ENCODE assay signal across 8 cellular contexts in genomic region chr1:71080782-71081696, GRCh38. TPM values are rescaled to one million over a fixed set of nuclear protein-coding genes. Genes with fewer than 3 reads are reported as not detected.
DNase-seq lines count a peak whose midpoint lies in the region; ATAC-seq and TF ChIP-seq lines count a peak whose summit lies in the region.

Gene ZRANB2, minus strand, starts transcription at chr1:71081035. Its CDS starts 40 bp downstream, at chr1:71080995.

- H3K4me1 ChIP-seq in BE2C = no peaks in the 10 kb centered on the region
- H3K4me1 ChIP-seq in colonic mucosa = peaks cover 7% of the 10 kb centered on the region

- intact Hi-C loops in colonic mucosa (cut with DNase I) (no loop called here), left colon (cut with DNase I, micrococcal nuclease) (no loop called here)

- H3K27me3 ChIP-seq in BE2C (no peaks in the 10 kb centered on the region), colonic mucosa (no peaks in the 10 kb centered on the region)

- DNase-seq in BE2C = peak; percentile 84
- peak; percentile 76 for DNase-seq in GM19238 (ENCODE audit: insufficient read length, low spot score)
- peak; percentile 71 for DNase-seq in NCI-H524 treated with DMSO at 0.1 percent for 48 hours (lab: John Stamatoyannopoulos, UW)
- DNase-seq in activated CD4-positive, alpha-beta T cell treated with anti-CD3 and anti-CD28 coated beads for 48 hours = peak; percentile 92
- peak; percentile 95 for DNase-seq in colonic mucosa
- peak; percentile 94 to 95 for DNase-seq in left colon
- peak; percentile 88 to 91 for DNase-seq in stimulated activated CD4-positive, alpha-beta T cell treated with anti-CD3 and anti-CD28 coated beads, Interleukin-2, amount 100 ng/mL, for 24 hours

- peak within 1 kb of the TSS; percentile 89 for H3K27ac ChIP-seq in colonic mucosa

- peak within 1 kb of the TSS; percentile 88 to 90 for H3K9ac ChIP-seq in colonic mucosa (ENCODE audit: low read depth in 2 of 2, low read length in 2 of 2)

- H3K4me3 ChIP-seq in BE2C (ENCODE audit: low read depth, low read length) = peak within 1 kb of the TSS; percentile 96
- H3K4me3 ChIP-seq in colonic mucosa = peak within 1 kb of the TSS; percentile 75

- H3K36me3 ChIP-seq in BE2C (peaks cover 19% of the 10 kb centered on the region), colonic mucosa (no peaks in the 10 kb centered on the region)

- ATAC-seq in HG03457 (IDR thresholded peaks at IDR 0.05; ENCODE audit: unreplicated experiment) = peak; percentile 99
- ATAC-seq in left colon = peak; percentile 96

- peak; percentile 60 for TF ChIP-seq CTCF in BE2C (IDR thresholded peaks at IDR 0.05; ENCODE audit: low read depth, low read length)
- peak; percentile 59 for TF ChIP-seq CTCF in colonic mucosa (IDR thresholded peaks at IDR 0.05)

- H3K9me3 ChIP-seq in BE2C (no peaks in the 10 kb centered on the region), colonic mucosa (no peaks in the 10 kb centered on the region)

RNA-seq across cellular contexts. Expression of gene ZRANB2, which starts in this region (rescaled TPM):
- 23.0 TPM for polyA plus RNA-seq in BE2C (2012; ENCODE audit: insufficient read depth, insufficient read length, low read depth)
- total RNA-seq in colonic mucosa (10 to 100 TPM; 56.3 to 86.7 TPM), left colon (10 to 100 TPM; 76.3 to 76.8 TPM)

Comparison
In these comparisons a context has a peak if more than half of its experiments do, and no peak if none do; other contexts are left out.
1. Peak in every context shown above with its lines: DNase-seq, ATAC-seq, H3K4me3 ChIP-seq and H3K27ac ChIP-seq.